Comparison of ENCODE assay signal across 22 cellular contexts in genomic region chr2:3185256-3185655, GRCh38.
"Had no signal": no experiment of that assay in that cellular context is flagged by ENCODE, and none has a peak within 500 bp of the region (broad histone marks: within the 10 kb centered on the region; RNA-seq: fewer than 3 reads in every experiment).

No MANE protein-coding gene starts in this region.

- H3K27me3 Mint-ChIP-seq: naive thymus-derived CD4-positive, alpha-beta T cell; stimulated activated memory B cell treated with anti-CD40 and anti-IgM and Interleukin-4, amounts not matched to agents 10 μg/mL and 1 μg/mL and 100 μg/mL, for 72 hours; type B pancreatic cell had no signal

- H3K9me3 ChIP-seq: gastrocnemius medialis, prostate gland, right atrium auricular region, sigmoid colon, testis, tibial artery had no signal

- H3K27ac ChIP-seq: dorsolateral prefrontal cortex, epithelial cell of prostate, gastrocnemius medialis, prostate gland, right atrium auricular region, sigmoid colon, testis, tibial artery had no signal

- H3K27ac Mint-ChIP-seq: stimulated activated memory B cell treated with anti-CD40 and anti-IgM and Interleukin-4, amounts not matched to agents 10 μg/mL and 1 μg/mL and 100 μg/mL, for 72 hours; type B pancreatic cell had no signal

- H3K9me3 Mint-ChIP-seq: naive thymus-derived CD4-positive, alpha-beta T cell had no signal

- H3K4me3 Mint-ChIP-seq: naive thymus-derived CD4-positive, alpha-beta T cell; stimulated activated memory B cell treated with anti-CD40 and anti-IgM and Interleukin-4, amounts not matched to agents 10 μg/mL and 1 μg/mL and 100 μg/mL, for 72 hours; type B pancreatic cell had no signal

- H3K4me3 ChIP-seq: dorsolateral prefrontal cortex, gastrocnemius medialis, prostate gland, right atrium auricular region, sigmoid colon, testis, tibial artery had no signal

- DNase-seq: effector CD4-positive, alpha-beta T cell; foreskin fibroblast; gastrocnemius medialis; head of caudate nucleus; kidney; mesendoderm; midbrain; naive thymus-derived CD4-positive, alpha-beta T cell; sigmoid colon; stimulated activated CD4-positive, alpha-beta T cell treated with anti-CD3 and anti-CD28 coated beads, Interleukin-4, amount 100 ng/mL, for 4 hours; stimulated activated naive CD8-positive, alpha-beta T cell treated with anti-CD3 and anti-CD28 coated beads, Interleukin-15, Interleukin-2, amounts not matched to agents 100 U/mL and 50 U/mL, for 24 hours; substantia nigra; testis; tibial artery had no signal

- H3K4me1 Mint-ChIP-seq: stimulated activated memory B cell treated with anti-CD40 and anti-IgM and Interleukin-4, amounts not matched to agents 10 μg/mL and 1 μg/mL and 100 μg/mL, for 72 hours had no signal

- H3K4me1 ChIP-seq: gastrocnemius medialis, prostate gland, right atrium auricular region, sigmoid colon, testis, tibial artery had no signal

- ATAC-seq: esophagus mucosa; gastrocnemius medialis; left lobe of liver; naive thymus-derived CD4-positive, alpha-beta T cell; stimulated activated memory B cell treated with anti-CD40 and anti-IgM and Interleukin-4, amounts not matched to agents 10 μg/mL and 1 μg/mL and 100 μg/mL, for 72 hours; stimulated activated naive CD8-positive, alpha-beta T cell treated with anti-CD3 and anti-CD28 coated beads, Interleukin-15, Interleukin-2, amounts not matched to agents 100 U/mL and 50 U/mL, for 24 hours had no signal

- H3K27me3 ChIP-seq: dorsolateral prefrontal cortex, gastrocnemius medialis, right atrium auricular region, sigmoid colon, testis, tibial artery had no signal

- H3K36me3 ChIP-seq: gastrocnemius medialis, prostate gland, right atrium auricular region had no signal
